Comparison of ENCODE assay signal across 9 cellular contexts in the genomic region with DNA sequence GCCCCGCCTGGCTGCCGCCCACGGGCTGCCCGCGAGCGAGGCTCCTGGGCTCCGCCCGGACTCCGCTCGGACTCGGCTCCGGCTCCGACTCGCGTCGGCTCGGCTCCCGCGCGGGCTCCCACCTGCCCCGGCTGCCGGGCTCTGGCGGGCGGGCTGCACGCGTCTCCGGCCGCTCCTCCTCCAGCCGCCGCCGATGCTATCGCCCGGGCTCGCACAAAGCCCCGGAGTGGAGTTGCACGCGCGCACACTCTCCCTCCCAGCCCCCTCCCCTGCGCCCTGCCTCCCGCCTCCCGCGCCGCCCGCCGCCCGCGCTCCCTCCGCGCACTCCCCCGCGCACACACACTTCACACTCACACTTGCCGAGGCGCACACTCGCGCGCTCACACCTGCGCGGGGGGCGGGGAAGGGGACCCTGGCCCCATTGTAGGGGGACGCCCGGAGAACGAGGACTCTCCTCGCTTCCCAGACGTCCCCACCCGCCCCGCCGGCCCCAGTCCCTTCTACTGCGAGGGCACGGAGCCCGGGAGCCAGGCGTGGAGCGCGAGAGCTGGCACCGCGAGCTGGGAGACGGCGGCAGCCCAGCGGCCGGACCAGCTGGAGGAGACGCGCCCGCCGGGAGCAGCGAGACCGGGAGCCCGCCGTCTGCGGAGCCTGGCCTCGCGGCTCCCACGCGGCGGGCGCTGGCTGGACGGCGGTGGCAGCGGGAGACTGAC. TPM values are rescaled to one million over a fixed set of nuclear protein-coding genes. Genes with fewer than 3 reads are reported as not detected.
A peak's percentile ranks its signal among the peaks of the same experiment; 100 is the strongest.
DNase-seq lines count a peak whose midpoint lies in the region; TF ChIP-seq lines count a peak whose summit lies in the region.
"Had no signal": no experiment of that assay in that cellular context is flagged by ENCODE, and none has a peak within 500 bp of the region (broad histone marks: within the 10 kb centered on the region; RNA-seq: fewer than 3 reads in every experiment).

A gene (minus strand): TSS at position 215 of the 713 bp plus-strand sequence. CDS start 407 bp downstream, outside the sequence.

- under 1% methylated on average over 97 of the region's 97 CpGs for WGBS in HUES64

- no peaks in the 10 kb centered on the region for H3K9me3 ChIP-seq in HUES64 (ENCODE audit: insufficient read depth, low read depth, low read length)
- H3K9me3 ChIP-seq in adipocyte (ENCODE audit: control insufficient read depth, low read length): no peaks in the 10 kb centered on the region

- in situ Hi-C loops in GM13976 (cut with MboI; ENCODE audit: low sequenced_read_pairs, unreplicated experiment): no loop called here

- H3K9ac ChIP-seq in HUES64 (ENCODE audit: low read depth, low read length): no peak within 1 kb of the TSS; the same call in 1 of the 2 replicates
- H3K9ac ChIP-seq in adipocyte (ENCODE audit: low read length): no peak within 1 kb of the TSS

- no peak for TF ChIP-seq CTCF in GM13976 (IDR thresholded peaks at IDR 0.05; ENCODE audit: borderline replicate concordance, control extremely low read depth, extremely low read depth, insufficient read depth, missing control alignments)

- H3K36me3 ChIP-seq in HUES64 (ENCODE audit: insufficient read depth, low read length) (no peaks in the 10 kb centered on the region), adipocyte (ENCODE audit: control insufficient read depth, insufficient read depth, low read length, severe bottlenecking) (no peaks in the 10 kb centered on the region)

- no peak within 1 kb of the TSS for H3K27ac ChIP-seq in HUES64 (ENCODE audit: low read depth, low read length)

- H3K4me3 ChIP-seq in HUES64 (ENCODE audit: low read length) (peak within 1 kb of the TSS; percentile 52), adipocyte (ENCODE audit: low read length) (no peak within 1 kb of the TSS)

- peaks cover 49% of the 10 kb centered on the region for H3K4me1 ChIP-seq in HUES64 (ENCODE audit: insufficient read depth, low read length)
- no peaks in the 10 kb centered on the region for H3K4me1 ChIP-seq in adipocyte (ENCODE audit: control insufficient read depth, insufficient read depth, low read length)

- H3K27me3 ChIP-seq in HUES64 (ENCODE audit: insufficient read depth, low read length) (peaks cover 94% of the 10 kb centered on the region), adipocyte (replicated peaks; ENCODE audit: control insufficient read depth, insufficient read depth, low read length) (peaks cover 67% of the 10 kb centered on the region)

- DNase-seq in CMK (ENCODE audit: low read depth): peak; percentile 39
- peak; percentile 7 for DNase-seq in adipocyte (ENCODE audit: low read depth)
- DNase-seq in midbrain (lab: John Stamatoyannopoulos, UW): peak; percentile 47
- DNase-seq in hippocampal formation (lab: John Stamatoyannopoulos, UW): no peak
- DNase-seq in GM13976 (ENCODE audit: low spot score): no peak
- no peak for DNase-seq in NCI-H1048 (lab: John Stamatoyannopoulos, UW)
- DNase-seq in activated T-cell treated with anti-CD3 and anti-CD28 coated beads, Interleukin-2, amount 50 U/mL, for 1 hour: no peak
- DNase-seq: immature natural killer cell had no signal

RNA-seq across cellular contexts. Expression of the gene that starts here (rescaled TPM):
- polyA plus RNA-seq in HUES64 (2013, experiment 1 of 2): 1.00 TPM
- polyA plus RNA-seq in HUES64 (2013, experiment 2 of 2): 2.2 TPM
- polyA plus RNA-seq: immature natural killer cell had no signal

Comparison
In these comparisons a context has a peak if more than half of its experiments do, and no peak if none do; other contexts are left out.
1. DNase-seq: peak in CMK (single experiment), adipocyte (single experiment) and midbrain (single experiment); none in hippocampal formation (0 of 2), GM13976 (single experiment), NCI-H1048 (single experiment) and activated T-cell treated with anti-CD3 and anti-CD28 coated beads, Interleukin-2, amount 50 U/mL, for 1 hour (single experiment).